ENCODE assay signal across 33 cellular contexts in the genomic region with DNA sequence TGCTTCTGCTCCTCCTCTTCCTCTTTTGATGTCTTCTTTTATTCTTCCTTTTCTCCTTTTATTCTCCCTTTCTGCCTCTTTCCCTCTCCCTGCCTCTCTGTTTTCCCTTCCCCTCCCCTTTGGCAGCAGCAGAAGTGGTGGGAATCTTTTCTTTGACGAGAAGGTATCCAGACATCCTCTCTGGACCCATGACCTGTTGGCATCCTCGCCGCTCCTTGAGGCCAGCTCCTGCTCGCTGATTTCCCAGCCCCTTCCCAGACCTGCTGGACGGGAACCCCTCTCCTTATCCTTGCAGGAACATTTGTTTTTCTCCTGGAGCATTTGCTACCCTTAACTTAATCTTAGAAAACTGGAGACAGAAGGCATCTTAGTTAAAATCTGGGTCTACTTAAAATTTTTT.
"Had no signal": no experiment of that assay in that cellular context is flagged by ENCODE, and none has a peak within 500 bp of the region (broad histone marks: within the 10 kb centered on the region; RNA-seq: fewer than 3 reads in every experiment).

No MANE protein-coding gene starts in this region.

- H3K9me3 ChIP-seq: ascending aorta, breast epithelium, colonic mucosa, esophagus squamous epithelium, gastroesophageal sphincter had no signal

- H3K36me3 Mint-ChIP-seq: activated naive CD4-positive, alpha-beta T cell treated with anti-CD3 and anti-CD28 coated beads, Interleukin-2, amount 10 ng/mL, durations not matched to agents 7 days and 5 days; activated naive CD8-positive, alpha-beta T cell treated with anti-CD3 and anti-CD28 coated beads, Interleukin-2, amount 10 ng/mL, durations not matched to agents 7 days and 5 days; brain had no signal

- H3K4me3 ChIP-seq: ascending aorta, breast epithelium, cardiac muscle cell, colonic mucosa, dorsolateral prefrontal cortex, esophagus squamous epithelium, gastroesophageal sphincter had no signal

- H3K4me1 Mint-ChIP-seq: activated naive CD4-positive, alpha-beta T cell treated with anti-CD3 and anti-CD28 coated beads, Interleukin-2, amount 10 ng/mL, durations not matched to agents 7 days and 5 days; activated naive CD8-positive, alpha-beta T cell treated with anti-CD3 and anti-CD28 coated beads, Interleukin-2, amount 10 ng/mL, durations not matched to agents 7 days and 5 days had no signal

- DNase-seq: activated B cell treated with CpG ODN at 0.5 μM for 24 hours; activated CD4-positive, alpha-beta T cell treated with anti-CD3 and anti-CD28 coated beads for 48 hours; activated CD4-positive, alpha-beta T cell treated with anti-CD3 and anti-CD28 coated beads, Interleukin-2, amount 50 U/mL, for 1 hour; activated CD4-positive, alpha-beta T cell treated with anti-CD3 and anti-CD28 coated beads, Interleukin-2, amount 50 U/mL, for 48 hours; activated gamma-delta T cell; activated naive CD4-positive, alpha-beta T cell; activated naive CD4-positive, alpha-beta T cell treated with anti-CD3 and anti-CD28 coated beads, Interleukin-2, amount 10 ng/mL, durations not matched to agents 7 days and 5 days; activated naive CD8-positive, alpha-beta T cell treated with anti-CD3 and anti-CD28 coated beads, Interleukin-2, amount 10 ng/mL, durations not matched to agents 7 days and 5 days; activated T-cell treated with anti-CD3 and anti-CD28 coated beads, Interleukin-2, amount 50 U/mL, for 4 hours; central memory CD4-positive, alpha-beta T cell; cerebellar nuclear complex; colonic mucosa; dorsolateral prefrontal cortex; effector CD4-positive, alpha-beta T cell; effector memory CD8-positive, alpha-beta T cell; esophagus squamous epithelium; foreskin melanocyte; T-helper 1 cell; T-helper 17 cell; T1000; WERI-Rb-1 had no signal

- H3K27me3 ChIP-seq: ascending aorta, breast epithelium, cardiac muscle cell, colonic mucosa, esophagus squamous epithelium, gastroesophageal sphincter had no signal

- H3K27ac Mint-ChIP-seq: activated B cell treated with CpG ODN at 0.5 μM for 24 hours; activated CD8-positive, alpha-beta T cell treated with anti-CD3 and anti-CD28 coated beads, Interleukin-2, amount 10 ng/mL, durations not matched to agents 7 days and 5 days; activated naive CD4-positive, alpha-beta T cell treated with anti-CD3 and anti-CD28 coated beads, Interleukin-2, amount 10 ng/mL, durations not matched to agents 7 days and 5 days; activated naive CD8-positive, alpha-beta T cell treated with anti-CD3 and anti-CD28 coated beads, Interleukin-2, amount 10 ng/mL, durations not matched to agents 7 days and 5 days; activated T-helper 17 cell treated with anti-CD3 and anti-CD28 coated beads, Interleukin-2, amount 50 U/mL, for 72 hours; brain; dendritic cell treated with granulocyte-macrophage colony-stimulating factor and Interleukin-4, amounts not matched to agents 40 ng/mL and 50 ng/mL, for 4 days; effector memory CD8-positive, alpha-beta T cell; T-helper 17 cell; T-helper 2 cell treated with Interferon-gamma antibody and Interleukin-4, amounts not matched to agents 5 μg/mL and 100 μg/mL, for 36 hours had no signal

- H3K36me3 ChIP-seq: ascending aorta, breast epithelium, cardiac muscle cell, colonic mucosa, esophagus squamous epithelium, gastroesophageal sphincter, WERI-Rb-1 had no signal

- ATAC-seq: activated CD4-positive, CD25-positive, alpha-beta regulatory T cell treated with anti-CD3 and anti-CD28 coated beads, Interleukin-2, amount 50 U/mL, for 24 hours; activated CD8-positive, alpha-beta T cell treated with anti-CD3 and anti-CD28 coated beads, Interleukin-2, amount 10 ng/mL, durations not matched to agents 7 days and 5 days; activated naive CD4-positive, alpha-beta T cell treated with anti-CD3 and anti-CD28 coated beads, Interleukin-2, amount 50 U/mL, for 72 hours; activated T-cell treated with anti-CD3 and anti-CD28 coated beads, Interleukin-2, amount 50 U/mL, for 4 hours; activated T-helper 17 cell treated with anti-CD3 and anti-CD28 coated beads, Interleukin-2, amount 50 U/mL, for 72 hours; effector memory CD8-positive, alpha-beta T cell; gastroesophageal sphincter; T-helper 17 cell had no signal

- H3K27me3 Mint-ChIP-seq: activated B cell treated with CpG ODN at 0.5 μM for 24 hours; activated T-helper 17 cell treated with anti-CD3 and anti-CD28 coated beads, Interleukin-2, amount 50 U/mL, for 72 hours; brain; T-helper 17 cell had no signal

- H3K4me1 ChIP-seq: ascending aorta, breast epithelium, colonic mucosa had no signal

- H3K27ac ChIP-seq: ascending aorta, breast epithelium, cardiac muscle cell, colonic mucosa, dorsolateral prefrontal cortex, epithelial cell of prostate, esophagus squamous epithelium, gastroesophageal sphincter, WERI-Rb-1 had no signal

- H3K4me3 Mint-ChIP-seq: activated B cell treated with CpG ODN at 0.5 μM for 24 hours; activated CD8-positive, alpha-beta T cell treated with anti-CD3 and anti-CD28 coated beads, Interleukin-2, amount 10 ng/mL, durations not matched to agents 7 days and 5 days; activated naive CD4-positive, alpha-beta T cell treated with anti-CD3 and anti-CD28 coated beads, Interleukin-2, amount 10 ng/mL, durations not matched to agents 7 days and 5 days; activated naive CD8-positive, alpha-beta T cell treated with anti-CD3 and anti-CD28 coated beads, Interleukin-2, amount 10 ng/mL, durations not matched to agents 7 days and 5 days; activated T-cell treated with anti-CD3 and anti-CD28 coated beads, Interleukin-2, amount 50 U/mL, for 4 hours; activated T-helper 17 cell treated with anti-CD3 and anti-CD28 coated beads, Interleukin-2, amount 50 U/mL, for 72 hours; brain; dendritic cell treated with granulocyte-macrophage colony-stimulating factor and Interleukin-4, amounts not matched to agents 40 ng/mL and 50 ng/mL, for 4 days; effector memory CD8-positive, alpha-beta T cell; T-helper 17 cell; T-helper 2 cell treated with Interferon-gamma antibody and Interleukin-4, amounts not matched to agents 5 μg/mL and 100 μg/mL, for 36 hours had no signal

- H3K9me3 Mint-ChIP-seq: activated B cell treated with CpG ODN at 0.5 μM for 24 hours; activated naive CD8-positive, alpha-beta T cell treated with anti-CD3 and anti-CD28 coated beads, Interleukin-2, amount 10 ng/mL, durations not matched to agents 7 days and 5 days; activated T-cell treated with anti-CD3 and anti-CD28 coated beads, Interleukin-2, amount 50 U/mL, for 4 hours; activated T-helper 17 cell treated with anti-CD3 and anti-CD28 coated beads, Interleukin-2, amount 50 U/mL, for 72 hours; dendritic cell treated with granulocyte-macrophage colony-stimulating factor and Interleukin-4, amounts not matched to agents 40 ng/mL and 50 ng/mL, for 4 days; effector memory CD8-positive, alpha-beta T cell; T-helper 2 cell treated with Interferon-gamma antibody and Interleukin-4, amounts not matched to agents 5 μg/mL and 100 μg/mL, for 36 hours had no signal
